Comparison of ENCODE assay signal across 9 cellular contexts in genomic region chr15:71295242-71296031, GRCh38.
DNase-seq lines count a peak whose midpoint lies in the region; ATAC-seq, FAIRE-seq and TF ChIP-seq lines count a peak whose summit lies in the region.
"Had no signal": no experiment of that assay in that cellular context is flagged by ENCODE, and none has a peak within 500 bp of the region (broad histone marks: within the 10 kb centered on the region; RNA-seq: fewer than 3 reads in every experiment).

No MANE protein-coding gene starts in this region.

- no peaks in the 10 kb centered on the region for H3K9me3 ChIP-seq in endothelial cell of umbilical vein (replicated peaks; ENCODE audit: control insufficient read depth, insufficient read depth, low read length)
- no peaks in the 10 kb centered on the region for H3K9me3 ChIP-seq in prostate gland

- H3K27me3 ChIP-seq in endothelial cell of umbilical vein (ENCODE audit: control insufficient read depth in 2 of 2, insufficient read depth in 2 of 2, low read length in 2 of 2) (no peaks in the 10 kb centered on the region), prostate gland (replicated peaks; ENCODE audit: insufficient read depth) (no peaks in the 10 kb centered on the region)

- H3K27ac ChIP-seq in endothelial cell of umbilical vein (ENCODE audit: insufficient read depth, low read depth, low read length) (peak overlapping the region; percentile 97), prostate gland (peak overlapping the region; percentile 66 to 70)

- TF ChIP-seq POLR2A in endothelial cell of umbilical vein (IDR thresholded peaks at IDR 0.05; ENCODE audit: low read depth, low read length) (peak; percentile 81), prostate gland (IDR thresholded peaks at IDR 0.05) (no peak)

- dilution Hi-C loops in endothelial cell of umbilical vein (cut with MboI; ENCODE audit: extremely low pct_ligation_motif_present, low sequenced_read_pairs) = no loop called here

- no peaks in the 10 kb centered on the region for H3K9me1 ChIP-seq in endothelial cell of umbilical vein (replicated peaks; ENCODE audit: control insufficient read depth, extremely low read depth, insufficient read depth, low read length)

- FAIRE-seq in endothelial cell of umbilical vein (lab: Jason Lieb, UNC) = peak; percentile 93

- H4K20me1 ChIP-seq in endothelial cell of umbilical vein (replicated peaks; ENCODE audit: control insufficient read depth, extremely low read depth, insufficient read depth, low read length) = no peaks in the 10 kb centered on the region

- no peak for ATAC-seq in HG02981 (IDR thresholded peaks at IDR 0.05; ENCODE audit: unreplicated experiment)
- no peak for ATAC-seq in GM21515 (IDR thresholded peaks at IDR 0.05; ENCODE audit: unreplicated experiment)

- peak overlapping the region; percentile 85 for H3K9ac ChIP-seq in endothelial cell of umbilical vein (replicated peaks; ENCODE audit: extremely low read depth, insufficient read depth, low read length)

- 36% methylated on average over 4 of the region's 4 CpGs for WGBS in prostate gland

- CTCF ChIA-PET in endothelial cell of umbilical vein (lab: Charles Lee) = interaction anchor here (0.7 to 2.6 kb wide), 13 partner anchors 9 to 284 kb away, joined by 3 to 12 read pairs (median 5); partner anchors contain the start of gene THSD4

- TF ChIP-seq CTCF in endothelial cell of umbilical vein (IDR thresholded peaks at IDR 0.05; ENCODE audit: extremely low read depth in 1 of 2, insufficient read depth in 1 of 2, low read depth in 1 of 2, low read length in 2 of 2) (no peak), prostate gland (IDR thresholded peaks at IDR 0.05) (no peak)

- H3K79me2 ChIP-seq in endothelial cell of umbilical vein (ENCODE audit: control insufficient read depth, insufficient read depth, low read length) = no peaks in the 10 kb centered on the region

- no TSS peak for BruUV-seq in endothelial cell of umbilical vein (replicated peaks; lab: Mats Ljungman, UMichigan)

- H3K4me3 ChIP-seq in endothelial cell of umbilical vein (replicated peaks in 1 of 3; ENCODE audit: insufficient read depth in 1 of 3, low read depth in 1 of 3, low read length in 3 of 3) = no peak overlapping the region
- H3K4me3 ChIP-seq in prostate gland = no peak overlapping the region

- POLR2A ChIA-PET in endothelial cell of umbilical vein (lab: Charles Lee) = interaction anchor here (0.7 to 1.5 kb wide), 3 partner anchors 17 to 473 kb away, joined by 3 to 8 read pairs (median 4); no protein-coding TSS in a partner anchor

- H2AFZ ChIP-seq in endothelial cell of umbilical vein (ENCODE audit: low read depth, low read length) = no peak overlapping the region

- intact Hi-C loops in endothelial cell of umbilical vein (cut with micrococcal nuclease) = loop anchor here (1.0 to 10.0 kb wide), 14 partner anchors 16 to 939 kb away; partner anchors contain the start of genes LRRC49, PKM, THAP10 and THSD4
- intact Hi-C loops in prostate gland (cut with DNase I) = no loop called here

- DNase-seq in COLO829 (ENCODE audit: low spot score) (peak; percentile 35), NCI-H460 (ENCODE audit: extremely low read depth, low read depth) (peak; percentile 97), endothelial cell of umbilical vein (ENCODE audit: low read depth, low spot score) (peak; percentile 99), prostate gland (ENCODE audit: low spot score) (peak; percentile 51), NCI-H146 (lab: John Stamatoyannopoulos, UW) (no peak), DMS153 (lab: John Stamatoyannopoulos, UW) (no peak)
- DNase-seq: NCI-H2171 had no signal

- peak overlapping the region; percentile 69 for H3K4me2 ChIP-seq in endothelial cell of umbilical vein (ENCODE audit: insufficient read depth, low read length)

- H3K4me1 ChIP-seq in endothelial cell of umbilical vein (ENCODE audit: control insufficient read depth, extremely low read depth, insufficient read depth, low read length) (peaks cover 35% of the 10 kb centered on the region), prostate gland (replicated peaks) (no peaks in the 10 kb centered on the region)

- H3K36me3 ChIP-seq in endothelial cell of umbilical vein (ENCODE audit: control insufficient read depth in 2 of 2, extremely low read depth in 1 of 2, insufficient read depth in 2 of 2, low read length in 2 of 2) = no peaks in the 10 kb centered on the region
- H3K36me3 ChIP-seq in prostate gland = no peaks in the 10 kb centered on the region

TF ChIP-seq in endothelial cell of umbilical vein, 7 proteins besides CTCF, POLR2A, EP300 and RAD21:
- no peak for TF ChIP-seq MAX (IDR thresholded peaks at IDR 0.05; ENCODE audit: insufficient read depth, insufficient read length)
- TF ChIP-seq POLR2AphosphoS5 (IDR thresholded peaks at IDR 0.05; ENCODE audit: insufficient read depth, low read depth, low read length) = peak; percentile 97
- peak; percentile 99 for TF ChIP-seq FOS (IDR thresholded peaks at IDR 0.05; ENCODE audit: borderline replicate concordance, insufficient read depth, low read length)
- TF ChIP-seq MYC (IDR thresholded peaks at IDR 0.05; ENCODE audit: low read depth, low read length) = no peak
- peak; percentile 99 for TF ChIP-seq JUN (IDR thresholded peaks at IDR 0.05; ENCODE audit: borderline replicate concordance, insufficient read depth, insufficient read length, low read depth)
- peak; percentile 100 for TF ChIP-seq GATA2 (IDR thresholded peaks at IDR 0.05; ENCODE audit: insufficient read depth, insufficient read length, low read depth, low read length)
- no peak for TF ChIP-seq EZH2 (IDR thresholded peaks at IDR 0.05; ENCODE audit: borderline replicate concordance, low read depth, low read length, severe bottlenecking)

Comparison
In these comparisons a context has a peak if more than half of its experiments do, and no peak if none do; other contexts are left out.
1. DNase-seq: peak in COLO829 (single experiment), NCI-H460 (single experiment), endothelial cell of umbilical vein (single experiment) and prostate gland (single experiment); none in NCI-H146 (single experiment) and DMS153 (single experiment).